In the genomic region with DNA sequence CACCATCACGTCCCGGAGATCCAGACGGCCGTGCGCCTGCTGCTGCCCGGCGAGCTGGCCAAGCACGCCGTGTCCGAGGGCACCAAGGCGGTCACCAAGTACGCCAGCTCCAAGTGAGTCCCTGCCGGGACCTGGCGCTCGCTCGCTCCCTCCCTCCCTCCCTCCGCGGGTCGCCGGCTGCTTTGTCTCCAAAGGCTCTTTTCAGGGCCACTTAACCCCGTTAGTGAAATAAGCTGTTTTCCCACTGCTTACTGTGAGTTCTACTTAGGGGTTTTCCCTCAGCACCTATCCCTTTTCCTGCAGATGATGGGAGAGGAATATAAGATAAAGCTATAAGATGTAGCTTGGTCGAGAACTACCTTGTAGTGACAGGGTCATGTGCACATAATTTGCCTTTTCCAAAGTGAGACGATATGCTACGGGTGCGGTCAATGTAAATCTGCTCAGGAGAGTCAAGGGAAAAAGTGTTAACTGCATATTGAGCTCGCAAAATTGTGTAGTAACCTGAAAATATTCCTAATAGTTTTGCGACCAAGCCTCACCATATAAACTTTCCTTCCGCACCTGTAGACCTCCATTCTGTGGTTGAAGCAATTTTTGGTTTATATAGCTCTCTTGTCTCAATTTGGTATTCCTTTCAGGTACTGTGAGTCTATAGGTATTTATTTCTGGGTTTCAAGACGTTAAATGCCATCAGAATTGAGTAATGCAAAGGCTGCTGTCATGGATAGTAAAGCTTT, we compare ENCODE assay signal across 8 cellular contexts. TPM values are rescaled to one million over a fixed set of nuclear protein-coding genes. Genes with fewer than 3 reads are reported as not detected.
A peak's percentile ranks its signal among the peaks of the same experiment; 100 is the strongest.
DNase-seq lines count a peak whose midpoint lies in the region; ATAC-seq lines count a peak whose summit lies in the region.

No MANE protein-coding gene starts in this region.

- H3K27ac Mint-ChIP-seq in activated naive CD4-positive, alpha-beta T cell treated with anti-CD3 and anti-CD28 coated beads, Interleukin-2, amount 50 U/mL, for 72 hours: peak overlapping the region; percentile 92 to 97

- no peaks in the 10 kb centered on the region for H3K27me3 ChIP-seq in iPS-18a (ENCODE audit: control insufficient read depth, insufficient read depth, low read length)

- DNase-seq in activated CD4-positive, alpha-beta T cell treated with anti-CD3 and anti-CD28 coated beads for 48 hours: peak; percentile 7
- DNase-seq in activated CD4-positive, alpha-beta T cell treated with anti-CD3 and anti-CD28 coated beads, Interleukin-2, amount 50 U/mL, for 1 hour: no peak
- peak in 1 of 2 donors; percentile 5 for DNase-seq in activated naive CD4-positive, alpha-beta T cell treated with anti-CD3 and anti-CD28 coated beads, Interleukin-2, amount 50 U/mL, for 72 hours (ENCODE audit: low spot score in 2 of 2)
- DNase-seq in stimulated activated CD8-positive, alpha-beta memory T cell treated with anti-CD3 and anti-CD28 coated beads, Interleukin-4, amount 100 ng/mL, for 48 hours: peak; percentile 26
- DNase-seq in ecto neural progenitor cell (ENCODE audit: low spot score): no peak
- no peak for DNase-seq in 8988T
- no peak for DNase-seq in UCSD-AML1 (lab: John Stamatoyannopoulos, UW; ENCODE audit: unreplicated experiment)

- no peak for ATAC-seq in activated naive CD4-positive, alpha-beta T cell treated with anti-CD3 and anti-CD28 coated beads, Interleukin-2, amount 50 U/mL, for 72 hours

- H3K9ac ChIP-seq in iPS-18a (ENCODE audit: low read length): peak overlapping the region; percentile 82

- H3K4me1 ChIP-seq in iPS-18a (ENCODE audit: control insufficient read depth, low read depth, low read length): peaks cover 33% of the 10 kb centered on the region

- peak overlapping the region; percentile 91 for H3K4me3 ChIP-seq in iPS-18a (ENCODE audit: low read length)

- H3K36me3 ChIP-seq in iPS-18a (ENCODE audit: control insufficient read depth, low read depth, low read length): no peaks in the 10 kb centered on the region

- no peaks in the 10 kb centered on the region for H3K9me3 ChIP-seq in iPS-18a (ENCODE audit: control insufficient read depth, low read depth, low read length)

- peaks cover 0 to 3% of the 10 kb centered on the region in 2 donors for H3K9me3 Mint-ChIP-seq in activated naive CD4-positive, alpha-beta T cell treated with anti-CD3 and anti-CD28 coated beads, Interleukin-2, amount 50 U/mL, for 72 hours

- peak overlapping the region; percentile 85 for H3K27ac ChIP-seq in iPS-18a (ENCODE audit: low read length)

- H3K36me3 Mint-ChIP-seq in activated naive CD4-positive, alpha-beta T cell treated with anti-CD3 and anti-CD28 coated beads, Interleukin-2, amount 50 U/mL, for 72 hours: peaks cover 0 to 26% of the 10 kb centered on the region in 2 donors

RNA-seq across cellular contexts. Expression of a gene that starts 55.9 kb away (rescaled TPM):
- 10 to 100 TPM; 19.4 to 28.7 TPM for total RNA-seq in activated naive CD4-positive, alpha-beta T cell treated with anti-CD3 and anti-CD28 coated beads, Interleukin-2, amount 50 U/mL, for 72 hours

Comparison
In these comparisons a context has a peak if more than half of its experiments do, and no peak if none do; other contexts are left out.
1. DNase-seq: peak in activated CD4-positive, alpha-beta T cell treated with anti-CD3 and anti-CD28 coated beads for 48 hours (single experiment) and stimulated activated CD8-positive, alpha-beta memory T cell treated with anti-CD3 and anti-CD28 coated beads, Interleukin-4, amount 100 ng/mL, for 48 hours (single experiment); none in activated CD4-positive, alpha-beta T cell treated with anti-CD3 and anti-CD28 coated beads, Interleukin-2, amount 50 U/mL, for 1 hour (single experiment), ecto neural progenitor cell (single experiment), 8988T (single experiment) and UCSD-AML1 (single experiment).